ENCODE assay signal across 1 cellular context in the genomic region with DNA sequence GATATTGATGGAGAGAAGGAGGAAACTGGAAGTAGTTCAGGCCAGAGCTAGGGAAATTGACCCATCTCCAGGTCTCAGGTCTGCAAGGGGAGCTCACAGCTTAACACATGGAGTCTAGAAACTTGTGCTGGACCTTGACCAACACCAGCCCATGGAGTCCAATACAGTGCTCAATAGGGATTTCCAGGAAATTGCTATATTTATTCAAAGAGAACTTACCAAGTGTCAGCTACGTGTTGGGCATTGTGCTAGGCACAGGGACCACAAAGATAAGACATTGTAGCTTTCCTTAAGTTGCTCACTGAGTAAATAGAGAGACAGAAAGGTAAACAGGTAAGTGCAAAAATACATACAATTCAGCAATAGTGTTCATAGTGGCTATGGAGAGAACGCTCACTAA.
TF ChIP-seq lines count a peak whose summit lies in the region.

No MANE protein-coding gene starts in this region.

TF ChIP-seq in HepG2, 621 proteins besides CTCF, POLR2A, EP300 and RAD21:
- TF ChIP-seq, protein P1, sequence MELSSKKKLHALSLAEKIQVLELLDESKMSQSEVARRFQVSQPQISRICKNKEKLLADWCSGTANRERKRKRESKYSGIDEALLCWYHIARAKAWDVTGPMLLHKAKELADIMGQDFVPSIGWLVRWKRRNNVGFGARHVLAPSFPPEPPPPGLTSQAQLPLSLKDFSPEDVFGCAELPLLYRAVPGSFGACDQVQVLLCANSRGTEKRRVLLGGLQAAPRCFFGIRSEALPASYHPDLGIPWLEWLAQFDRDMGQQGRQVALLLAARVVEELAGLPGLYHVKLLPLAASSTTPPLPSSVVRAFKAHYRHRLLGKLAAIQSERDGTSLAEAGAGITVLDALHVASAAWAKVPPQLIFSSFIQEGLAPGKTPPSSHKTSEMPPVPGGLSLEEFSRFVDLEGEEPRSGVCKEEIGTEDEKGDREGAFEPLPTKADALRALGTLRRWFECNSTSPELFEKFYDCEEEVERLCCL (CRISPR knock-in tag; IDR thresholded peaks at IDR 0.05; ENCODE audit: borderline replicate concordance) = no peak
- TF ChIP-seq ETV5 (CRISPR knock-in tag; IDR thresholded peaks at IDR 0.05; ENCODE audit: borderline replicate concordance) = no peak
- TF ChIP-seq BCL6 (CRISPR knock-in tag; IDR thresholded peaks at IDR 0.05) = 0 out of 2 replicates have a peak, but pooled peaks have one; percentile 17
- no peak for TF ChIP-seq SRY (CRISPR knock-in tag; IDR thresholded peaks at IDR 0.05)
- TF ChIP-seq, protein P2, sequence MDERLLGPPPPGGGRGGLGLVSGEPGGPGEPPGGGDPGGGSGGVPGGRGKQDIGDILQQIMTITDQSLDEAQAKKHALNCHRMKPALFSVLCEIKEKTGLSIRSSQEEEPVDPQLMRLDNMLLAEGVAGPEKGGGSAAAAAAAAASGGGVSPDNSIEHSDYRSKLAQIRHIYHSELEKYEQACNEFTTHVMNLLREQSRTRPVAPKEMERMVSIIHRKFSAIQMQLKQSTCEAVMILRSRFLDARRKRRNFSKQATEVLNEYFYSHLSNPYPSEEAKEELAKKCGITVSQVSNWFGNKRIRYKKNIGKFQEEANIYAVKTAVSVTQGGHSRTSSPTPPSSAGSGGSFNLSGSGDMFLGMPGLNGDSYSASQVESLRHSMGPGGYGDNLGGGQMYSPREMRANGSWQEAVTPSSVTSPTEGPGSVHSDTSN (CRISPR knock-in tag; IDR thresholded peaks at IDR 0.05) = no peak
